In genomic region chr1:247669225-247669624, GRCh38 we compare ENCODE assay signal across 39 cellular contexts. TPM values are rescaled to one million over a fixed set of nuclear protein-coding genes. Genes with fewer than 3 reads are reported as not detected.
"Had no signal": no experiment of that assay in that cellular context is flagged by ENCODE, and none has a peak within 500 bp of the region (broad histone marks: within the 10 kb centered on the region; RNA-seq: fewer than 3 reads in every experiment).

No MANE protein-coding gene starts in this region.

- H3K4me3 ChIP-seq: MG63, PC-9 had no signal

- H3K9me3 ChIP-seq: MG63 had no signal

- H3K27me3 ChIP-seq: brain microvascular endothelial cell, MG63 had no signal

- ATAC-seq: activated CD8-positive, alpha-beta T cell treated with anti-CD3 and anti-CD28 coated beads for 36 hours; activated T-cell treated with anti-CD3 and anti-CD28 coated beads, Interleukin-2, amount 50 U/mL, for 72 hours; activated T-helper 17 cell treated with anti-CD3 and anti-CD28 coated beads, Interleukin-2, amount 50 U/mL, for 72 hours had no signal

- H3K36me3 ChIP-seq: brain microvascular endothelial cell, MG63, WERI-Rb-1 had no signal

- DNase-seq: activated CD4-positive, alpha-beta T cell treated with anti-CD3 and anti-CD28 coated beads for 1 hour; activated CD4-positive, alpha-beta T cell treated with anti-CD3 and anti-CD28 coated beads, Interleukin-2, amount 10 ng/mL, durations not matched to agents 24 days and 14 days; activated CD4-positive, alpha-beta T cell treated with anti-CD3 and anti-CD28 coated beads, Interleukin-2, amount 50 U/mL, for 4 hours; activated CD4-positive, CD25-positive, alpha-beta regulatory T cell; activated CD8-positive, alpha-beta T cell treated with anti-CD3 and anti-CD28 coated beads for 36 hours; activated effector memory CD4-positive, alpha-beta T cell treated with anti-CD3 and anti-CD28 coated beads, Interleukin-2, amount 50 U/mL, for 16 hours; activated naive CD4-positive, alpha-beta T cell; activated naive CD4-positive, alpha-beta T cell treated with anti-CD3 and anti-CD28 coated beads, Interleukin-2, amount 50 U/mL, for 16 hours; activated naive CD8-positive, alpha-beta T cell treated with anti-CD3 and anti-CD28 coated beads for 36 hours; activated T-cell treated with anti-CD3 and anti-CD28 coated beads, Interleukin-2, amount 50 U/mL, for 1 hour; activated T-cell treated with anti-CD3 and anti-CD28 coated beads, Interleukin-2, amount 50 U/mL, for 72 hours; amniotic stem cell; aorta; brain microvascular endothelial cell; central memory CD4-positive, alpha-beta T cell; Kasumi-1; KG1; MG63; NCI-H1048; NCI-H1105 treated with DMSO at 0.1 percent for 48 hours; NCI-H1436; NCI-H1694; NCI-H1930; NCI-H2081 treated with DMSO at 0.1 percent for 48 hours; NCI-H226; NCI-H446 treated with DMSO at 0.1 percent for 48 hours; NCI-H524; NCI-H69; NCI-H82; PC-9; Right ventricle myocardium superior; SW 1271; T-helper 1 cell; T-helper 2 cell; T-helper 9 cell; WERI-Rb-1 had no signal

- H3K4me2 ChIP-seq: PC-9 had no signal

- H2AFZ ChIP-seq: PC-9 had no signal

- H3K27ac ChIP-seq: brain microvascular endothelial cell, PC-9, WERI-Rb-1 had no signal

RNA-seq across cellular contexts. Expression of gene OR13G1, which starts 10.3 kb away (rescaled TPM):
- total RNA-seq: activated CD4-positive, alpha-beta T cell treated with anti-CD3 and anti-CD28 coated beads, Interleukin-2, amount 10 ng/mL, durations not matched to agents 24 days and 14 days; activated CD8-positive, alpha-beta memory T cell treated with anti-CD3 and anti-CD28 coated beads for 36 hours; activated CD8-positive, alpha-beta T cell treated with anti-CD3 and anti-CD28 coated beads for 36 hours; activated naive CD8-positive, alpha-beta T cell treated with anti-CD3 and anti-CD28 coated beads for 36 hours; activated T-cell treated with anti-CD3 and anti-CD28 coated beads, Interleukin-2, amount 50 U/mL, for 72 hours; activated T-helper 17 cell treated with anti-CD3 and anti-CD28 coated beads, Interleukin-2, amount 50 U/mL, for 72 hours; aorta; OCI-LY7; PC-9; Right ventricle myocardium superior had no signal
- polyA plus RNA-seq: aorta had no signal

RNA-seq across cellular contexts. Expression of gene OR6F1, which starts 47.2 kb away (rescaled TPM):
- total RNA-seq: activated CD4-positive, alpha-beta T cell treated with anti-CD3 and anti-CD28 coated beads, Interleukin-2, amount 10 ng/mL, durations not matched to agents 24 days and 14 days; activated CD8-positive, alpha-beta memory T cell treated with anti-CD3 and anti-CD28 coated beads for 36 hours; activated CD8-positive, alpha-beta T cell treated with anti-CD3 and anti-CD28 coated beads for 36 hours; activated naive CD8-positive, alpha-beta T cell treated with anti-CD3 and anti-CD28 coated beads for 36 hours; activated T-cell treated with anti-CD3 and anti-CD28 coated beads, Interleukin-2, amount 50 U/mL, for 72 hours; activated T-helper 17 cell treated with anti-CD3 and anti-CD28 coated beads, Interleukin-2, amount 50 U/mL, for 72 hours; aorta; OCI-LY7; PC-9; Right ventricle myocardium superior had no signal
- polyA plus RNA-seq: aorta had no signal
